Comparison of ENCODE assay signal across 8 cellular contexts in the genomic region with DNA sequence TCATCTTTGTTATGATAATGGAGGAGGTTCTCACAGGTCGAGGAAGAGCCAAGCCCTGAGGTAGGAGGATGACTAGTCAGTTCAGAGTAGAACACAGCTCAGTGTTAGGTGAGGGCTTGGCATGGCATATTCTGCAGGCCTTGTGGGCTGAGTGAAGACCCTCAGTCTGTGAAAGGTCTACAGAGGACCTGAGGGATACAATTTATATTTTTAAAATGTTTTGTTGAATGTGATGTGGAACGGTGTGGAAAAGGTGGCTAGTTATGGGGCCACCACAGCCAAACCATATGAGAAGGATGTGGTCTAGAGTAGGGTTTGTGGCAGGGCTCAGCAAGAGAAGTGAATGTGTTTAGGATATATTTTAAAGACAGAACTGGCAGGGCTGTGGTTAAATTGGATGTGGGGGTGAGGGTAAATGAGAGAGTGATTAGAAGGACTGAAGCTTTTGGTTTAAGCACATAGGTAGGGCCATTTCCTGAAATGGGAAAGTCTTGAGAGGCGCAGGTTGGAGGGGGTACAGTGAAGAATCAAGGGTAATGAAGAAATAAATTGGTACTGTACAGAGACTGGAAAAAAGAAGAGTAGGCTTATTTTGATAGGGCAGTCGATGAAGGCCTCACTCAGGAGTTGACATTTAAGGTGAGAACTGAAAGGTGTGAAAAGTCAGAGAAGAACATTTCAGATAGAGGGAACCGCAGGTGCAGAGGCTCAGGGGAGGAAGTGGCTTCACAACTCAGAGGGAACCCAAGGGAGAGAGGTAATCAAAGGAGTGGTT.
DNase-seq lines count a peak whose midpoint lies in the region; ATAC-seq and TF ChIP-seq lines count a peak whose summit lies in the region.

No MANE protein-coding gene starts in this region.

- no peaks in the 10 kb centered on the region for H3K36me3 Mint-ChIP-seq in activated T-cell treated with anti-CD3 and anti-CD28 coated beads, Interleukin-2, amount 50 U/mL, for 4 hours (ENCODE audit: insufficient read depth)
- peaks cover 5% of the 10 kb centered on the region for H3K36me3 Mint-ChIP-seq in stimulated activated memory B cell treated with anti-CD40 and anti-IgM and Interleukin-4, amounts not matched to agents 10 μg/mL and 1 μg/mL and 100 μg/mL, for 72 hours

- H3K27ac ChIP-seq in testis: no peak overlapping the region

- no peaks in the 10 kb centered on the region for H3K4me1 ChIP-seq in testis

- no peak overlapping the region for H3K27ac Mint-ChIP-seq in stimulated activated memory B cell treated with anti-CD40 and anti-IgM and Interleukin-4, amounts not matched to agents 10 μg/mL and 1 μg/mL and 100 μg/mL, for 72 hours

- intact Hi-C loops in testis (cut with DNase I; ENCODE audit: low total_unique reads): no loop called here

- H3K27me3 ChIP-seq in testis: no peaks in the 10 kb centered on the region

- no peaks in the 10 kb centered on the region for H3K36me3 ChIP-seq in testis (ENCODE audit: low read depth, missing control alignments)

- DNase-seq in activated T-cell treated with anti-CD3 and anti-CD28 coated beads, Interleukin-2, amount 50 U/mL, for 4 hours: peak; percentile 9
- DNase-seq in cortex of kidney (lab: John Stamatoyannopoulos, UW) (no peak), NCI-H1105 treated with DMSO at 0.1 percent for 48 hours (lab: John Stamatoyannopoulos, UW) (no peak), NOMO-1 (lab: John Stamatoyannopoulos, UW; ENCODE audit: unreplicated experiment in 2 of 2) (no peak), testis (no peak)

- TF ChIP-seq CTCF in testis (IDR thresholded peaks at IDR 0.05): no peak

- peaks cover 2% of the 10 kb centered on the region for H3K27me3 Mint-ChIP-seq in activated T-cell treated with anti-CD3 and anti-CD28 coated beads, Interleukin-2, amount 50 U/mL, for 4 hours (ENCODE audit: low read depth)
- peaks cover 5% of the 10 kb centered on the region for H3K27me3 Mint-ChIP-seq in stimulated activated memory B cell treated with anti-CD40 and anti-IgM and Interleukin-4, amounts not matched to agents 10 μg/mL and 1 μg/mL and 100 μg/mL, for 72 hours

- peaks cover 56% of the 10 kb centered on the region for H3K4me1 Mint-ChIP-seq in activated T-cell treated with anti-CD3 and anti-CD28 coated beads, Interleukin-2, amount 50 U/mL, for 4 hours (ENCODE audit: low read depth)
- peaks cover 19% of the 10 kb centered on the region for H3K4me1 Mint-ChIP-seq in stimulated activated memory B cell treated with anti-CD40 and anti-IgM and Interleukin-4, amounts not matched to agents 10 μg/mL and 1 μg/mL and 100 μg/mL, for 72 hours

- peak; percentile 77 for ATAC-seq in GM19467 (IDR thresholded peaks at IDR 0.05; ENCODE audit: unreplicated experiment)
- ATAC-seq in HG03280 (IDR thresholded peaks at IDR 0.05; ENCODE audit: unreplicated experiment): peak; percentile 56
- peak; percentile 79 to 87 for ATAC-seq in activated T-cell treated with anti-CD3 and anti-CD28 coated beads, Interleukin-2, amount 50 U/mL, for 4 hours
- peak; percentile 86 for ATAC-seq in stimulated activated memory B cell treated with anti-CD40 and anti-IgM and Interleukin-4, amounts not matched to agents 10 μg/mL and 1 μg/mL and 100 μg/mL, for 72 hours

- 69 to 79% methylated on average over 5 of the region's 5 CpGs for WGBS in testis, 2 donors

- peak overlapping the region; percentile 0 for H3K4me3 Mint-ChIP-seq in activated T-cell treated with anti-CD3 and anti-CD28 coated beads, Interleukin-2, amount 50 U/mL, for 4 hours
- no peak overlapping the region for H3K4me3 Mint-ChIP-seq in stimulated activated memory B cell treated with anti-CD40 and anti-IgM and Interleukin-4, amounts not matched to agents 10 μg/mL and 1 μg/mL and 100 μg/mL, for 72 hours

- H3K9me3 ChIP-seq in testis: no peaks in the 10 kb centered on the region

- no peak for TF ChIP-seq POLR2A in testis (IDR thresholded peaks at IDR 0.05)

- H3K9me3 Mint-ChIP-seq in activated T-cell treated with anti-CD3 and anti-CD28 coated beads, Interleukin-2, amount 50 U/mL, for 4 hours: peaks cover 11% of the 10 kb centered on the region
- H3K9me3 Mint-ChIP-seq in stimulated activated memory B cell treated with anti-CD40 and anti-IgM and Interleukin-4, amounts not matched to agents 10 μg/mL and 1 μg/mL and 100 μg/mL, for 72 hours: peaks cover 12% of the 10 kb centered on the region

- no peak overlapping the region for H3K4me3 ChIP-seq in testis
